In the genomic region with DNA sequence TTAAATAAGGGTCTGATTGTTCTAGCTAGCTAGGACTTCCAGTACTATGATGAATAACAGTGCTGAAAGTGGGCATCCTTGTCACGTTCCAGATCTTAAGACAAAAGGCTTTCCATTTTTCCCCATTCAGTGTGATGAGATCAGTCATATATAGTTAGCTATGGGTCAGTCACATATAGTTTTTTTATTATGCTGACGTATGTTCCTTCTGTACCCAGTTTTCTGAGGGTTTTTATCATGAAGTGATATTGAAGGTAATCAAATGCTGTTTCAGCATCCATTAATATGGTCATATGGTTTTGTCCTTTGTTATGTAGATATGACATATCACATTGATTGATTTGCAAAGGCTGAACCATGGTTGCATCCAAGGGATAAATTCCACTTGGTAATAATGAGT, we compare ENCODE assay signal across 11 cellular contexts.
"Had no signal": no experiment of that assay in that cellular context is flagged by ENCODE, and none has a peak within 500 bp of the region (broad histone marks: within the 10 kb centered on the region; RNA-seq: fewer than 3 reads in every experiment).

No MANE protein-coding gene starts in this region.

- H3K9ac ChIP-seq: GM23248 had no signal

- DNase-seq: GM23248, GOT3, H7, H9, HCEC 1CT, HFFc6 had no signal

- H3K4me3 ChIP-seq: GM23248, GM23338, HAP-1 had no signal

- H3K27ac ChIP-seq: GM23248 had no signal

- FAIRE-seq: H1, H54 had no signal

- H3K4me2 ChIP-seq: GM23338 had no signal

- H3K4me1 ChIP-seq: HAP-1 had no signal

- H3K9me3 ChIP-seq: HAP-1 had no signal

- H2AFZ ChIP-seq: GM23248, GM23338 had no signal

- H3K36me3 ChIP-seq: HAP-1 had no signal

- ATAC-seq: GM23338, HCT116 had no signal
